ENCODE assay signal across 1 cellular context in the genomic region with DNA sequence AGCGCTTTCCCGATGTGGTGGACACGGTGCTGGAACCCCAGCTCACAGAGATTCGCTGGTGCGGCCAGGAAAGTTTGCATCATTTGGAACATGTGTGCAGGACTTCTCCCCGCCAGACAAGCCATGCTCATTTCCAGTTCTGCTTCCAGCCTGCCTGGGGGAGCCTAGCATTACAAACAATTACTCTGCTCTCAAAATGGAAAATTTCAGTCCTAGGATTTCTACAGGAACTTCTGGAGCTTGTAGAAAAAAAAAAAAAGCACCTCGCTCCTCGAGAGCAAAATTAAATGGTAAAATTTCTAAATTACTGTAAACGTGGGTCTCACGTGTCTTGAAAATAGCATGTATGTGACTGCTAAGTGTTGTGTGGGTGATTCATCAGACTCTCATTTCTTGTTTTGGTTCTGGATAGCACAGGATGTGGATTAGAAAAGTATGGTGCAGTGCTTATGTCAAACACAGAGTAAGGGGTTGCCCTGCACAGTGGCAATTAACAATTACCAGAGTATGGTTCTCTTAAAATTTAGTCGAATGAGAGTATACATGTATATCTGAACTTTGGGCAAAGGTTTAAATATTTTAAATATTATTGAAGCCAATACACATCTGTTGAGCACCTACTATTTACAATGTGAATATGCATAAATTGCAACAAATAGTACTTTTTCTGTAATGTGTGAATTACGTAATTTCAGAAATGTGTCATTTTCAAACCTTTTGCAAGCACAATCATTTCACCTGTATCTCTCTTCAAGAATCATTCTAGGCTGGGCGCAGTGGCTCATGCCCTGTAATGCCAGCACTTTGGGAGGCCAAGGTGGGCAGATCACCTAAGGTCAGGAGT.
TF ChIP-seq lines count a peak whose summit lies in the region.

No MANE protein-coding gene starts in this region.

TF ChIP-seq in GM12878, 131 proteins besides CTCF, POLR2A, EP300 and RAD21 (continued from another document):
- TF ChIP-seq TARDBP (IDR thresholded peaks at IDR 0.05; ENCODE audit: borderline replicate concordance) (no peak), NR2F1 (conservative IDR thresholded peaks at IDR 0.05) (peak; percentile 10; the same call in 1 of the 2 replicates), MYB (IDR thresholded peaks at IDR 0.05; ENCODE audit: borderline replicate concordance, low read depth, low read length) (no peak), KDM1A (IDR thresholded peaks at IDR 0.05; ENCODE audit: borderline replicate concordance) (no peak), TCF12 (IDR thresholded peaks at IDR 0.05; ENCODE audit: low read depth, low read length) (no peak), ZNF217 (IDR thresholded peaks at IDR 0.05) (peak; percentile 65; the same call in 1 of the 2 replicates), SREBF2 (IDR thresholded peaks at IDR 0.05; ENCODE audit: low read length) (no peak), SUZ12 (IDR thresholded peaks at IDR 0.05; ENCODE audit: unreplicated experiment) (no peak), RBBP5 (conservative IDR thresholded peaks at IDR 0.05) (no peak), STAT3 (IDR thresholded peaks at IDR 0.05; ENCODE audit: low read depth, low read length) (no peak), YBX1 (IDR thresholded peaks at IDR 0.05) (no peak), MTA3 (IDR thresholded peaks at IDR 0.05; ENCODE audit: borderline replicate concordance, low read length) (no peak), HDGF (IDR thresholded peaks at IDR 0.05) (no peak), HDAC6 (IDR thresholded peaks at IDR 0.05; ENCODE audit: unreplicated experiment) (no peak), MTA2 (IDR thresholded peaks at IDR 0.05; ENCODE audit: low read depth) (peak; percentile 81), ATF7 (IDR thresholded peaks at IDR 0.05; ENCODE audit: low read depth) (peak; percentile 98), RCOR1 (conservative IDR thresholded peaks at IDR 0.05; ENCODE audit: low read depth, low read length) (no peak), IKZF2 (IDR thresholded peaks at IDR 0.05) (peak; percentile 58 to 70; a peak in 3 of 4 replicates), SREBF1 (IDR thresholded peaks at IDR 0.05; ENCODE audit: low read length) (no peak), RELA (IDR thresholded peaks at IDR 0.05; ENCODE audit: borderline replicate concordance, partially characterized antibody) (no peak), CBX3 (IDR thresholded peaks at IDR 0.05; ENCODE audit: borderline replicate concordance, low read depth) (no peak), LARP7 (IDR thresholded peaks at IDR 0.05) (no peak), NR2C2 (IDR thresholded peaks at IDR 0.05; ENCODE audit: borderline replicate concordance, control insufficient read depth, insufficient read length, low read depth) (no peak), YY1 (IDR thresholded peaks at IDR 0.05; ENCODE audit: low read depth, low read length) (no peak), IKZF1 (conservative IDR thresholded peaks at IDR 0.05) (peak; percentile 63), CHD4 (IDR thresholded peaks at IDR 0.05) (no peak), EGR1 (IDR thresholded peaks at IDR 0.05; ENCODE audit: borderline replicate concordance in 1 of 2, low read depth in 2 of 2, low read length in 2 of 2) (no peak), BMI1 (IDR thresholded peaks at IDR 0.05; ENCODE audit: borderline replicate concordance) (no peak)
- TF ChIP-seq, protein P1, sequence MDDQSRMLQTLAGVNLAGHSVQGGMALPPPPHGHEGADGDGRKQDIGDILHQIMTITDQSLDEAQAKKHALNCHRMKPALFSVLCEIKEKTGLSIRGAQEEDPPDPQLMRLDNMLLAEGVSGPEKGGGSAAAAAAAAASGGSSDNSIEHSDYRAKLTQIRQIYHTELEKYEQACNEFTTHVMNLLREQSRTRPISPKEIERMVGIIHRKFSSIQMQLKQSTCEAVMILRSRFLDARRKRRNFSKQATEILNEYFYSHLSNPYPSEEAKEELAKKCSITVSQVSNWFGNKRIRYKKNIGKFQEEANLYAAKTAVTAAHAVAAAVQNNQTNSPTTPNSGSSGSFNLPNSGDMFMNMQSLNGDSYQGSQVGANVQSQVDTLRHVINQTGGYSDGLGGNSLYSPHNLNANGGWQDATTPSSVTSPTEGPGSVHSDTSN (IDR thresholded peaks at IDR 0.05; ENCODE audit: insufficient replicate concordance, low read depth, low read length), result no peak
- TF ChIP-seq, protein P2, sequence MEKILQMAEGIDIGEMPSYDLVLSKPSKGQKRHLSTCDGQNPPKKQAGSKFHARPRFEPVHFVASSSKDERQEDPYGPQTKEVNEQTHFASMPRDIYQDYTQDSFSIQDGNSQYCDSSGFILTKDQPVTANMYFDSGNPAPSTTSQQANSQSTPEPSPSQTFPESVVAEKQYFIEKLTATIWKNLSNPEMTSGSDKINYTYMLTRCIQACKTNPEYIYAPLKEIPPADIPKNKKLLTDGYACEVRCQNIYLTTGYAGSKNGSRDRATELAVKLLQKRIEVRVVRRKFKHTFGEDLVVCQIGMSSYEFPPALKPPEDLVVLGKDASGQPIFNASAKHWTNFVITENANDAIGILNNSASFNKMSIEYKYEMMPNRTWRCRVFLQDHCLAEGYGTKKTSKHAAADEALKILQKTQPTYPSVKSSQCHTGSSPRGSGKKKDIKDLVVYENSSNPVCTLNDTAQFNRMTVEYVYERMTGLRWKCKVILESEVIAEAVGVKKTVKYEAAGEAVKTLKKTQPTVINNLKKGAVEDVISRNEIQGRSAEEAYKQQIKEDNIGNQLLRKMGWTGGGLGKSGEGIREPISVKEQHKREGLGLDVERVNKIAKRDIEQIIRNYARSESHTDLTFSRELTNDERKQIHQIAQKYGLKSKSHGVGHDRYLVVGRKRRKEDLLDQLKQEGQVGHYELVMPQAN (conservative IDR thresholded peaks at IDR 0.05), result 0 out of 2 replicates have a peak, but pooled peaks have one; percentile 29
- TF ChIP-seq, protein P3, sequence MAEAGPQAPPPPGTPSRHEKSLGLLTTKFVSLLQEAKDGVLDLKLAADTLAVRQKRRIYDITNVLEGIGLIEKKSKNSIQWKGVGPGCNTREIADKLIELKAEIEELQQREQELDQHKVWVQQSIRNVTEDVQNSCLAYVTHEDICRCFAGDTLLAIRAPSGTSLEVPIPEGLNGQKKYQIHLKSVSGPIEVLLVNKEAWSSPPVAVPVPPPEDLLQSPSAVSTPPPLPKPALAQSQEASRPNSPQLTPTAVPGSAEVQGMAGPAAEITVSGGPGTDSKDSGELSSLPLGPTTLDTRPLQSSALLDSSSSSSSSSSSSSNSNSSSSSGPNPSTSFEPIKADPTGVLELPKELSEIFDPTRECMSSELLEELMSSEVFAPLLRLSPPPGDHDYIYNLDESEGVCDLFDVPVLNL (IDR thresholded peaks at IDR 0.05; ENCODE audit: low read depth, low read length), result no peak
- TF ChIP-seq, protein P4, sequence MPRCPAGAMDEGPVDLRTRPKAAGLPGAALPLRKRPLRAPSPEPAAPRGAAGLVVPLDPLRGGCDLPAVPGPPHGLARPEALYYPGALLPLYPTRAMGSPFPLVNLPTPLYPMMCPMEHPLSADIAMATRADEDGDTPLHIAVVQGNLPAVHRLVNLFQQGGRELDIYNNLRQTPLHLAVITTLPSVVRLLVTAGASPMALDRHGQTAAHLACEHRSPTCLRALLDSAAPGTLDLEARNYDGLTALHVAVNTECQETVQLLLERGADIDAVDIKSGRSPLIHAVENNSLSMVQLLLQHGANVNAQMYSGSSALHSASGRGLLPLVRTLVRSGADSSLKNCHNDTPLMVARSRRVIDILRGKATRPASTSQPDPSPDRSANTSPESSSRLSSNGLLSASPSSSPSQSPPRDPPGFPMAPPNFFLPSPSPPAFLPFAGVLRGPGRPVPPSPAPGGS (IDR thresholded peaks at IDR 0.05; ENCODE audit: borderline replicate concordance, insufficient read depth, low read depth, low read length, poor library complexity, severe bottlenecking), result peak; percentile 47
- TF ChIP-seq, protein P5, sequence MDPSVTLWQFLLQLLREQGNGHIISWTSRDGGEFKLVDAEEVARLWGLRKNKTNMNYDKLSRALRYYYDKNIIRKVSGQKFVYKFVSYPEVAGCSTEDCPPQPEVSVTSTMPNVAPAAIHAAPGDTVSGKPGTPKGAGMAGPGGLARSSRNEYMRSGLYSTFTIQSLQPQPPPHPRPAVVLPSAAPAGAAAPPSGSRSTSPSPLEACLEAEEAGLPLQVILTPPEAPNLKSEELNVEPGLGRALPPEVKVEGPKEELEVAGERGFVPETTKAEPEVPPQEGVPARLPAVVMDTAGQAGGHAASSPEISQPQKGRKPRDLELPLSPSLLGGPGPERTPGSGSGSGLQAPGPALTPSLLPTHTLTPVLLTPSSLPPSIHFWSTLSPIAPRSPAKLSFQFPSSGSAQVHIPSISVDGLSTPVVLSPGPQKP (IDR thresholded peaks at IDR 0.05; ENCODE audit: low read depth, low read length), result no peak
- TF ChIP-seq, protein P6, sequence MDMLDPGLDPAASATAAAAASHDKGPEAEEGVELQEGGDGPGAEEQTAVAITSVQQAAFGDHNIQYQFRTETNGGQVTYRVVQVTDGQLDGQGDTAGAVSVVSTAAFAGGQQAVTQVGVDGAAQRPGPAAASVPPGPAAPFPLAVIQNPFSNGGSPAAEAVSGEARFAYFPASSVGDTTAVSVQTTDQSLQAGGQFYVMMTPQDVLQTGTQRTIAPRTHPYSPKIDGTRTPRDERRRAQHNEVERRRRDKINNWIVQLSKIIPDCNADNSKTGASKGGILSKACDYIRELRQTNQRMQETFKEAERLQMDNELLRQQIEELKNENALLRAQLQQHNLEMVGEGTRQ (IDR thresholded peaks at IDR 0.05; ENCODE audit: borderline replicate concordance, low read depth, low read length), result no peak; the same call in 1 of the 2 replicates
- TF ChIP-seq, protein P7, sequence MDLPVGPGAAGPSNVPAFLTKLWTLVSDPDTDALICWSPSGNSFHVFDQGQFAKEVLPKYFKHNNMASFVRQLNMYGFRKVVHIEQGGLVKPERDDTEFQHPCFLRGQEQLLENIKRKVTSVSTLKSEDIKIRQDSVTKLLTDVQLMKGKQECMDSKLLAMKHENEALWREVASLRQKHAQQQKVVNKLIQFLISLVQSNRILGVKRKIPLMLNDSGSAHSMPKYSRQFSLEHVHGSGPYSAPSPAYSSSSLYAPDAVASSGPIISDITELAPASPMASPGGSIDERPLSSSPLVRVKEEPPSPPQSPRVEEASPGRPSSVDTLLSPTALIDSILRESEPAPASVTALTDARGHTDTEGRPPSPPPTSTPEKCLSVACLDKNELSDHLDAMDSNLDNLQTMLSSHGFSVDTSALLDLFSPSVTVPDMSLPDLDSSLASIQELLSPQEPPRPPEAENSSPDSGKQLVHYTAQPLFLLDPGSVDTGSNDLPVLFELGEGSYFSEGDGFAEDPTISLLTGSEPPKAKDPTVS (IDR thresholded peaks at IDR 0.05; ENCODE audit: low read depth, low read length), result no peak
TF ChIP-seq in GM12878: peak in this region for 33.
